8 cellular contexts compared by ENCODE assay signal in genomic region chr10:14184841-14185500, GRCh38.
DNase-seq lines count a peak whose midpoint lies in the region; ATAC-seq and TF ChIP-seq lines count a peak whose summit lies in the region.

No MANE protein-coding gene starts in this region.

- H3K27ac Mint-ChIP-seq in CD4-positive, alpha-beta memory T cell = peak overlapping the region; percentile 93 to 99 (median 98)

- peaks cover 9% of the 10 kb centered on the region for H3K27me3 ChIP-seq in CD4-positive, alpha-beta memory T cell (ENCODE audit: insufficient read depth, low read length)
- H3K27me3 ChIP-seq in SU-DHL-6 (ENCODE audit: low read length) = no peaks in the 10 kb centered on the region

- CTCF ChIA-PET in CD4-positive, alpha-beta memory T cell (lab: Charles Lee; ENCODE audit: partially characterized antibody) = interaction anchor here (0.7 to 8.6 kb wide), 8 partner anchors 7 to 402 kb away, joined by 3 to 101 read pairs (median 4); no protein-coding TSS in a partner anchor

- peaks cover 3% of the 10 kb centered on the region; the same call in 1 of the 2 replicates for H3F3A ChIP-seq in SU-DHL-6 (ENCODE audit: insufficient read depth)

- intact Hi-C loops in CD4-positive, alpha-beta memory T cell (cut with micrococcal nuclease) = loop anchor here (1.0 to 5.0 kb wide), 5 partner anchors 12 to 652 kb away; partner anchors contain the start of genes CDNF, HSPA14, MSANTD7 and PRPF18

- H3K9me3 ChIP-seq in CD4-positive, alpha-beta memory T cell (ENCODE audit: control insufficient read depth in 1 of 2, low read length in 2 of 2) = no peaks in the 10 kb centered on the region
- H3K9me3 ChIP-seq in SU-DHL-6 (ENCODE audit: insufficient read depth, low read length) = no peaks in the 10 kb centered on the region

- POLR2A ChIA-PET in CD4-positive, alpha-beta memory T cell (lab: Charles Lee; ENCODE audit: partially characterized antibody) = interaction anchor here (0.5 to 2.9 kb wide), 9 partner anchors 11 to 769 kb away, joined by 3 to 16 read pairs (median 5); partner anchors contain the start of genes CDNF, DCLRE1C, HSPA14 and MSANTD7

- H3K27ac ChIP-seq in CD4-positive, alpha-beta memory T cell (ENCODE audit: low read depth, low read length) = peak overlapping the region; percentile 51
- peak overlapping the region; percentile 87 for H3K27ac ChIP-seq in SU-DHL-6 (ENCODE audit: low read depth, low read length)

- no peaks in the 10 kb centered on the region for H3K9me2 ChIP-seq in SU-DHL-6 (replicated peaks; ENCODE audit: insufficient read depth, low read length)

- H3K4me1 ChIP-seq in CD4-positive, alpha-beta memory T cell (ENCODE audit: insufficient read depth, low read length) = peaks cover 24% of the 10 kb centered on the region

- peaks cover 25 to 27% of the 10 kb centered on the region in 2 donors for H3K27me3 Mint-ChIP-seq in CD4-positive, alpha-beta memory T cell

- H3K79me2 ChIP-seq in SU-DHL-6 (ENCODE audit: insufficient read depth, low read length) = no peaks in the 10 kb centered on the region

- peak overlapping the region; percentile 53 for H3K4me2 ChIP-seq in SU-DHL-6 (ENCODE audit: low read depth, low read length, poor library complexity, severe bottlenecking)

- ATAC-seq in GM19438 (IDR thresholded peaks at IDR 0.05; ENCODE audit: low read depth, unreplicated experiment) (peak; percentile 77), HG03439 (IDR thresholded peaks at IDR 0.05; ENCODE audit: unreplicated experiment) (peak; percentile 57)

- peak overlapping the region in 1 of 2 donors; percentile 7 for H3K4me3 ChIP-seq in CD4-positive, alpha-beta memory T cell (ENCODE audit: low read length in 2 of 2)
- H3K4me3 ChIP-seq in SU-DHL-6 (ENCODE audit: insufficient read depth, low read length, poor library complexity, severe bottlenecking) = peak overlapping the region; percentile 20

- H2AFZ ChIP-seq in SU-DHL-6 (ENCODE audit: low read depth, low read length, severe bottlenecking) = peak overlapping the region; percentile 68

- no peaks in the 10 kb centered on the region for H3K36me3 ChIP-seq in CD4-positive, alpha-beta memory T cell (ENCODE audit: insufficient read depth, low read length)
- H3K36me3 ChIP-seq in SU-DHL-6 (ENCODE audit: low read length) = no peaks in the 10 kb centered on the region

- H3K9me3 Mint-ChIP-seq in CD4-positive, alpha-beta memory T cell = peaks cover 0 to 8% (median 0%) of the 10 kb centered on the region in 8 donors

- no peak for TF ChIP-seq CTCF in SU-DHL-6 (IDR thresholded peaks at IDR 0.05; ENCODE audit: insufficient read depth, low read length, poor library complexity, severe bottlenecking)

- DNase-seq in CD4-positive, alpha-beta memory T cell = peak; percentile 82 to 89 (median 86)
- DNase-seq in effector CD4-positive, alpha-beta T cell = peak; percentile 34
- DNase-seq in stimulated activated CD4-positive, alpha-beta T cell treated with anti-CD3 and anti-CD28 coated beads, Interleukin-4, amount 100 ng/mL, for 24 hours = peak; percentile 56
- DNase-seq in retina (no peak), NCI-H446 treated with DMSO at 0.1 percent for 48 hours (lab: John Stamatoyannopoulos, UW) (no peak)

- peaks cover 0 to 4% of the 10 kb centered on the region in 2 donors for H3K36me3 Mint-ChIP-seq in CD4-positive, alpha-beta memory T cell

- no peaks in the 10 kb centered on the region for H4K20me1 ChIP-seq in SU-DHL-6 (ENCODE audit: low read depth, low read length)

- H3K4me3 Mint-ChIP-seq in CD4-positive, alpha-beta memory T cell = peak overlapping the region; percentile 73 to 86 (median 80)

- peak overlapping the region; percentile 26; the same call in 1 of the 2 replicates for H3K9ac ChIP-seq in SU-DHL-6 (ENCODE audit: low read length)

- peaks cover 21 to 28% (median 24%) of the 10 kb centered on the region in 4 donors for H3K4me1 Mint-ChIP-seq in CD4-positive, alpha-beta memory T cell

Comparison
In these comparisons a context has a peak if more than half of its experiments do, and no peak if none do; other contexts are left out.
1. DNase-seq: peak in CD4-positive, alpha-beta memory T cell (5 of 5), effector CD4-positive, alpha-beta T cell (single experiment) and stimulated activated CD4-positive, alpha-beta T cell treated with anti-CD3 and anti-CD28 coated beads, Interleukin-4, amount 100 ng/mL, for 24 hours (single experiment); none in retina (single experiment) and NCI-H446 treated with DMSO at 0.1 percent for 48 hours (single experiment).